8 cellular contexts compared by ENCODE assay signal in the genomic region with DNA sequence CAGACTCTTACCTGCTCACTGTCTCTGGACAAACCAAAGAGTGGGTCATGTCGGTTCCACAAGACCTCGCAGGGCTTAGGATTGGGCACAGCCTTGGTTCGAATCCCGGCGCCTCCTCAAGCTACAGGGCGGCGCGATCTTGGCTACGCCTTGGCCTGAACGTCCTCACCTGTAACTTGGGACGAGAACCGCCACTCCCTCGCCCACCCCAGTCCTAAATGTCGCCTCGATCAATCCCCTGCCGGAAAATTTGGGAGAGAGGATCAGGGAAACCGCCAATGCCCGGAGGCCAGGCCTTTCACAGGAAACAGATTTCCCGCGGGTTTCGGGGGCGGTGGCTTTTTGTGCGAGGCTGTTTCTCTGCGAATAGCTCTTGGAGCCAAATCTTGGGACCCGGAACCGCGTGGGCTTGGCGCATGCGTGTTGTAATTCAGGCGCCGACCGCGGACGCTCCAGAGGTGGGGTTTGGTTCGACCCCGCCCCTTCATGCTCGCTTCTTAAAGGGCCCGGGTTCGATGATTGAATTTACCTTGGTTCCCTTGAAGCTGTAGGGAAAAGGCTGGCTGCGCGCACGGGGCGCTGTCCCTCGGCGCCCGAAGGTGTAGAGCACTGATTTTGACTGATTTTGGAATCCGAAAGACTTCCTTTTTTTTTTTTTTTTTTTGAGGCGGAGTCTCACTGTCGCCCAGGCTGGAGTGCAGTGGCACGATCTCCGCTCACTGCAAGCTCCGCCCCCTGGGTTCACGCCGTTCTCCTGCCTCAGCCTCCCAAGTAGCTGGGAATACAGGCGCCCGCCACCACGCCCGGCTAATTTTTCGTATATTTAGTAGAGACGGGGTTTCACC. TPM values are rescaled to one million over a fixed set of nuclear protein-coding genes. Genes with fewer than 3 reads are reported as not detected.
A peak's percentile ranks its signal among the peaks of the same experiment; 100 is the strongest.
DNase-seq lines count a peak whose midpoint lies in the region; ATAC-seq lines count a peak whose summit lies in the region.

A gene with protein sequence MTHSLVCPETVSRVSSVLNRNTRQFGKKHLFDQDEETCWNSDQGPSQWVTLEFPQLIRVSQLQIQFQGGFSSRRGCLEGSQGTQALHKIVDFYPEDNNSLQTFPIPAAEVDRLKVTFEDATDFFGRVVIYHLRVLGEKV (minus strand): TSS at position 403 of the 845 bp plus-strand sequence. CDS start 354 bp downstream, at position 49.

- H3K27ac Mint-ChIP-seq in activated T-cell treated with anti-CD3 and anti-CD28 coated beads, Interleukin-2, amount 50 U/mL, for 72 hours, result peak within 1 kb of the TSS; percentile 86

- peaks cover 33% of the 10 kb centered on the region for H3K36me3 ChIP-seq in KOPT-K1 (ENCODE audit: insufficient read depth, low read length)
- peaks cover 0 to 12% of the 10 kb centered on the region in 2 donors for H3K36me3 ChIP-seq in esophagus (ENCODE audit: control insufficient read depth in 2 of 2, insufficient read depth in 2 of 2, low read length in 1 of 2)
- peaks cover 6 to 15% of the 10 kb centered on the region in 2 donors for H3K36me3 ChIP-seq in muscle layer of duodenum (ENCODE audit: control insufficient read depth in 1 of 2, insufficient read depth in 2 of 2, low read length in 2 of 2)

- H3K4me3 ChIP-seq in esophagus (ENCODE audit: low read depth in 1 of 2, low read length in 2 of 2) (peak within 1 kb of the TSS; percentile 66 to 68), muscle layer of duodenum (ENCODE audit: low read depth in 1 of 2, low read length in 2 of 2) (peak within 1 kb of the TSS; percentile 72 to 85)

- H3K36me3 Mint-ChIP-seq in activated T-cell treated with anti-CD3 and anti-CD28 coated beads, Interleukin-2, amount 50 U/mL, for 72 hours (ENCODE audit: insufficient read depth in 2 of 2), result peaks cover 2 to 5% of the 10 kb centered on the region in 2 donors

- H3K4me1 Mint-ChIP-seq in activated T-cell treated with anti-CD3 and anti-CD28 coated beads, Interleukin-2, amount 50 U/mL, for 72 hours (ENCODE audit: low read depth), result peaks cover 41% of the 10 kb centered on the region

- no peaks in the 10 kb centered on the region for H3K27me3 Mint-ChIP-seq in activated T-cell treated with anti-CD3 and anti-CD28 coated beads, Interleukin-2, amount 50 U/mL, for 72 hours (ENCODE audit: low read depth)

- peak within 1 kb of the TSS; percentile 88 for H3K27ac ChIP-seq in KOPT-K1 (ENCODE audit: low read depth, low read length, poor library complexity, severe bottlenecking)
- peak within 1 kb of the TSS; percentile 74 to 83 for H3K27ac ChIP-seq in esophagus (ENCODE audit: low read depth in 2 of 2, low read length in 1 of 2)
- peak within 1 kb of the TSS; percentile 65 for H3K27ac ChIP-seq in muscle layer of duodenum (ENCODE audit: low read length)

- H3K9me3 Mint-ChIP-seq in activated T-cell treated with anti-CD3 and anti-CD28 coated beads, Interleukin-2, amount 50 U/mL, for 72 hours, result peaks cover 0 to 6% of the 10 kb centered on the region in 2 donors

- DNase-seq in COLO829 (ENCODE audit: low spot score), result peak; percentile 98
- DNase-seq in RKO (ENCODE audit: low spot score), result peak; percentile 96
- DNase-seq in activated T-cell treated with anti-CD3 and anti-CD28 coated beads, Interleukin-2, amount 50 U/mL, for 72 hours, result peak; percentile 93
- DNase-seq in stimulated activated CD8-positive, alpha-beta memory T cell treated with anti-CD3 and anti-CD28 coated beads, Interleukin-7, amount 100 ng/mL, for 24 hours (ENCODE audit: low read depth), result peak; percentile 89

- 7% methylated on average over 57 to 60 of the region's 60 CpGs for WGBS in esophagus, 2 donors

- ATAC-seq in GM21526 (IDR thresholded peaks at IDR 0.05; ENCODE audit: low FRiP score, unreplicated experiment), result peak; percentile 65
- peak; percentile 91 to 92 for ATAC-seq in activated T-cell treated with anti-CD3 and anti-CD28 coated beads, Interleukin-2, amount 50 U/mL, for 72 hours (replicated peaks in 1 of 2)

- H3K4me3 Mint-ChIP-seq in activated T-cell treated with anti-CD3 and anti-CD28 coated beads, Interleukin-2, amount 50 U/mL, for 72 hours, result peak within 1 kb of the TSS; percentile 90 to 95

- H3K4me1 ChIP-seq in esophagus (ENCODE audit: control insufficient read depth in 2 of 2, insufficient read depth in 2 of 2, low read length in 1 of 2) (peaks cover 0 to 9% of the 10 kb centered on the region in 2 donors), muscle layer of duodenum (ENCODE audit: control insufficient read depth in 1 of 2, insufficient read depth in 2 of 2, low read length in 2 of 2) (peaks cover 0 to 10% of the 10 kb centered on the region in 2 donors)

- H3K9me3 ChIP-seq in KOPT-K1 (ENCODE audit: insufficient read depth, low read length, poor library complexity, severe bottlenecking) (no peaks in the 10 kb centered on the region), esophagus (ENCODE audit: control insufficient read depth in 2 of 2, insufficient read depth in 1 of 2, low read depth in 1 of 2, low read length in 1 of 2) (peaks cover 0 to 9% of the 10 kb centered on the region in 2 donors), muscle layer of duodenum (ENCODE audit: control insufficient read depth in 1 of 2, low read length in 2 of 2) (no peaks in the 10 kb centered on the region)

- H3K27me3 ChIP-seq in esophagus (ENCODE audit: control insufficient read depth in 1 of 2, insufficient read depth in 2 of 2, low read length in 2 of 2) (no peaks in the 10 kb centered on the region), muscle layer of duodenum (ENCODE audit: low read depth, low read length) (peaks cover 5% of the 10 kb centered on the region)

RNA-seq across cellular contexts. Expression of the gene that starts here (rescaled TPM):
- total RNA-seq in activated T-cell treated with anti-CD3 and anti-CD28 coated beads, Interleukin-2, amount 50 U/mL, for 72 hours, result 10 to 100 TPM; 27.5 to 34.6 TPM
- polyA plus RNA-seq in esophagus, result 10 to 100 TPM; 20.1 to 21.9 TPM

Comparison
In these comparisons a context has a peak if more than half of its experiments do, and no peak if none do; other contexts are left out.
1. Peak in every context shown above with its lines: DNase-seq, ATAC-seq, H3K4me3 ChIP-seq and H3K27ac ChIP-seq.